11 cellular contexts compared by ENCODE assay signal in genomic region chr14:75579882-75580281, GRCh38. TPM values are rescaled to one million over a fixed set of nuclear protein-coding genes. Genes with fewer than 3 reads are reported as not detected.
DNase-seq lines count a peak whose midpoint lies in the region; ATAC-seq lines count a peak whose summit lies in the region.
"Had no signal": no experiment of that assay in that cellular context is flagged by ENCODE, and none has a peak within 500 bp of the region (broad histone marks: within the 10 kb centered on the region; RNA-seq: fewer than 3 reads in every experiment).

No MANE protein-coding gene starts in this region.

- peaks cover 2% of the 10 kb centered on the region for H3K36me3 Mint-ChIP-seq in central memory CD8-positive, alpha-beta T cell (ENCODE audit: insufficient read depth)

- H3K27ac ChIP-seq in skin epidermis, result peak overlapping the region in 1 of 21 experiments; percentile 11
- H3K27ac ChIP-seq: cardiac muscle cell, VCaP had no signal

- no peaks in the 10 kb centered on the region for H3K9me3 Mint-ChIP-seq in central memory CD8-positive, alpha-beta T cell

- ATAC-seq in central memory CD8-positive, alpha-beta T cell (replicated peaks; ENCODE audit: extremely low read depth, poor library complexity, severe bottlenecking), result no peak
- peak; percentile 53 for ATAC-seq in left lobe of liver
- no peak for ATAC-seq in GM18867 (IDR thresholded peaks at IDR 0.05; ENCODE audit: unreplicated experiment)
- ATAC-seq in HG02798 (IDR thresholded peaks at IDR 0.05; ENCODE audit: poor library complexity, unreplicated experiment), result no peak
- ATAC-seq in GM18502 (IDR thresholded peaks at IDR 0.05; ENCODE audit: poor library complexity, unreplicated experiment), result no peak

- H3K4me3 Mint-ChIP-seq in central memory CD8-positive, alpha-beta T cell, result peak overlapping the region; percentile 89

- H3K27ac Mint-ChIP-seq in central memory CD8-positive, alpha-beta T cell (ENCODE audit: low read depth), result no peak overlapping the region

- DNase-seq in LHCN-M2 (ENCODE audit: low read depth), result peak; percentile 13
- DNase-seq in central memory CD8-positive, alpha-beta T cell (ENCODE audit: low spot score in 2 of 2), result no peak
- DNase-seq in left lobe of liver (ENCODE audit: low spot score), result peak; percentile 77
- DNase-seq in NCI-H82 (lab: John Stamatoyannopoulos, UW), result no peak

- H3K27me3 Mint-ChIP-seq in central memory CD8-positive, alpha-beta T cell, result no peaks in the 10 kb centered on the region

- peaks cover 19% of the 10 kb centered on the region for H3K4me1 Mint-ChIP-seq in central memory CD8-positive, alpha-beta T cell

- peak overlapping the region; percentile 44 to 56 (median 50) for H3K4me3 ChIP-seq in skin epidermis
- H3K4me3 ChIP-seq: cardiac muscle cell had no signal

RNA-seq across cellular contexts. Expression of gene FLVCR2, which starts 1.5 kb away (rescaled TPM):
- total RNA-seq in LHCN-M2 (2014; rRNA removed) (23.9 and 29.8 TPM in 2 replicates), left lobe of liver (20.9 TPM)
- polyA plus RNA-seq in LHCN-M2 (2012), result 5.3 TPM

RNA-seq across cellular contexts. Expression of gene BATF, which starts 57.6 kb away (rescaled TPM):
- total RNA-seq in LHCN-M2 (2014; rRNA removed) (not detected in 2 replicates), left lobe of liver (1.4 TPM)
- not detected for polyA plus RNA-seq in LHCN-M2 (2012)
- total RNA-seq: cardiac muscle cell, Daoy had no signal
- polyA plus RNA-seq: cardiac muscle cell had no signal

Comparison
In these comparisons a context has a peak if more than half of its experiments do, and no peak if none do; other contexts are left out.
1. DNase-seq: peak in LHCN-M2 (single experiment) and left lobe of liver (single experiment); none in central memory CD8-positive, alpha-beta T cell (0 of 2) and NCI-H82 (single experiment).